ENCODE assay signal across 27 cellular contexts in genomic region chr10:106132956-106133355, GRCh38.
"Had no signal": no experiment of that assay in that cellular context is flagged by ENCODE, and none has a peak within 500 bp of the region (broad histone marks: within the 10 kb centered on the region; RNA-seq: fewer than 3 reads in every experiment).

No MANE protein-coding gene starts in this region.

- DNase-seq: stimulated activated CD4-positive, alpha-beta T cell treated with anti-CD3 and anti-CD28 coated beads, Interleukin-2, amount 100 ng/mL, for 48 hours; stimulated activated CD4-positive, alpha-beta T cell treated with anti-CD3 and anti-CD28 coated beads, Interleukin-4, amount 100 ng/mL, for 1 hour; stimulated activated CD4-positive, alpha-beta T cell treated with anti-CD3 and anti-CD28 coated beads, Interleukin-4, amount 100 ng/mL, for 24 hours; stimulated activated CD8-positive, alpha-beta memory T cell treated with anti-CD3 and anti-CD28 coated beads, Interleukin-4, amount 100 ng/mL, for 48 hours; stimulated activated naive B cell treated with anti-CD40 and anti-IgM and Interleukin-4, amounts not matched to agents 10 μg/mL and 1 μg/mL and 100 μg/mL, for 72 hours; stimulated activated naive CD4-positive, alpha-beta T cell; stimulated activated naive CD4-positive, alpha-beta T cell treated with Interleukin-2 at 50 U/mL for 16 hours; stimulated activated naive CD8-positive, alpha-beta T cell treated with anti-CD3 and anti-CD28 coated beads, Interleukin-15, amount 100 ng/mL, for 72 hours; stimulated activated naive CD8-positive, alpha-beta T cell treated with anti-CD3 and anti-CD28 coated beads, Interleukin-15, Interleukin-2, amounts not matched to agents 100 U/mL and 50 U/mL, for 24 hours; stomach; substantia nigra; testis; thyroid gland; tibial artery; transverse colon; trophoblast cell; upper lobe of left lung; upper lobe of right lung; uterus had no signal

- H3K27ac Mint-ChIP-seq: stimulated activated effector memory CD8-positive, alpha-beta T cell treated with anti-CD3 and anti-CD28 coated beads, Interleukin-12 subunit alpha, Interleukin-12 subunit beta, amount 100 ng/mL, for 72 hours; stimulated activated memory B cell treated with anti-CD40 and anti-IgM and Interleukin-4, amounts not matched to agents 10 μg/mL and 1 μg/mL and 100 μg/mL, for 72 hours; stimulated activated naive B cell treated with anti-CD40 and anti-IgM and Interleukin-4, amounts not matched to agents 10 μg/mL and 1 μg/mL and 100 μg/mL, for 72 hours; stimulated activated naive CD8-positive, alpha-beta T cell treated with anti-CD3 and anti-CD28 coated beads, Interleukin-15, amount 100 ng/mL, for 72 hours; stimulated activated naive CD8-positive, alpha-beta T cell treated with anti-CD3 and anti-CD28 coated beads, Interleukin-15, Interleukin-2, amounts not matched to agents 100 ng/mL and 50 ng/mL, for 24 hours; type B pancreatic cell had no signal

- H3K9me3 Mint-ChIP-seq: stimulated activated naive B cell treated with anti-CD40 and anti-IgM and Interleukin-4, amounts not matched to agents 10 μg/mL and 1 μg/mL and 100 μg/mL, for 72 hours; type B pancreatic cell had no signal

- H3K4me1 ChIP-seq: stomach, suprapubic skin, testis, thyroid gland, tibial artery, tibial nerve, transverse colon, upper lobe of left lung, upper lobe of right lung, uterus, vagina had no signal

- H3K27me3 ChIP-seq: stomach, suprapubic skin, testis, thyroid gland, tibial artery, tibial nerve, transverse colon, upper lobe of left lung, upper lobe of right lung, uterus, vagina had no signal

- H3K36me3 ChIP-seq: stomach, suprapubic skin, thoracic aorta, thyroid gland, tibial artery, tibial nerve, transverse colon, upper lobe of left lung, upper lobe of right lung, uterus, vagina had no signal

- ATAC-seq: stimulated activated effector memory CD8-positive, alpha-beta T cell treated with anti-CD3 and anti-CD28 coated beads, Interleukin-12 subunit alpha, Interleukin-12 subunit beta, amount 100 ng/mL, for 72 hours; stimulated activated memory B cell treated with anti-CD40 and anti-IgM and Interleukin-4, amounts not matched to agents 10 μg/mL and 1 μg/mL and 100 μg/mL, for 72 hours; stimulated activated naive B cell treated with anti-CD40 and anti-IgM and Interleukin-4, amounts not matched to agents 10 μg/mL and 1 μg/mL and 100 μg/mL, for 72 hours; stimulated activated naive CD8-positive, alpha-beta T cell treated with anti-CD3 and anti-CD28 coated beads, Interleukin-15, amount 100 ng/mL, for 72 hours; stimulated activated naive CD8-positive, alpha-beta T cell treated with anti-CD3 and anti-CD28 coated beads, Interleukin-15, Interleukin-2, amounts not matched to agents 100 U/mL and 50 U/mL, for 24 hours; upper lobe of right lung had no signal

- H3K4me3 ChIP-seq: stomach, suprapubic skin, testis, thoracic aorta, thyroid gland, tibial artery, tibial nerve, transverse colon, upper lobe of left lung, upper lobe of right lung, uterus, vagina had no signal

- H3K4me3 Mint-ChIP-seq: stimulated activated effector memory CD8-positive, alpha-beta T cell treated with anti-CD3 and anti-CD28 coated beads, Interleukin-12 subunit alpha, Interleukin-12 subunit beta, amount 100 ng/mL, for 72 hours; stimulated activated memory B cell treated with anti-CD40 and anti-IgM and Interleukin-4, amounts not matched to agents 10 μg/mL and 1 μg/mL and 100 μg/mL, for 72 hours; stimulated activated naive B cell treated with anti-CD40 and anti-IgM and Interleukin-4, amounts not matched to agents 10 μg/mL and 1 μg/mL and 100 μg/mL, for 72 hours; stimulated activated naive CD8-positive, alpha-beta T cell treated with anti-CD3 and anti-CD28 coated beads, Interleukin-15, amount 100 ng/mL, for 72 hours; stimulated activated naive CD8-positive, alpha-beta T cell treated with anti-CD3 and anti-CD28 coated beads, Interleukin-15, Interleukin-2, amounts not matched to agents 100 ng/mL and 50 ng/mL, for 24 hours; type B pancreatic cell had no signal

- H3K4me1 Mint-ChIP-seq: stimulated activated effector memory CD8-positive, alpha-beta T cell treated with anti-CD3 and anti-CD28 coated beads, Interleukin-12 subunit alpha, Interleukin-12 subunit beta, amount 100 ng/mL, for 72 hours; stimulated activated memory B cell treated with anti-CD40 and anti-IgM and Interleukin-4, amounts not matched to agents 10 μg/mL and 1 μg/mL and 100 μg/mL, for 72 hours; stimulated activated naive B cell treated with anti-CD40 and anti-IgM and Interleukin-4, amounts not matched to agents 10 μg/mL and 1 μg/mL and 100 μg/mL, for 72 hours; stimulated activated naive CD8-positive, alpha-beta T cell treated with anti-CD3 and anti-CD28 coated beads, Interleukin-15, amount 100 ng/mL, for 72 hours had no signal

- H3K27me3 Mint-ChIP-seq: stimulated activated memory B cell treated with anti-CD40 and anti-IgM and Interleukin-4, amounts not matched to agents 10 μg/mL and 1 μg/mL and 100 μg/mL, for 72 hours; stimulated activated naive B cell treated with anti-CD40 and anti-IgM and Interleukin-4, amounts not matched to agents 10 μg/mL and 1 μg/mL and 100 μg/mL, for 72 hours; stimulated activated naive CD8-positive, alpha-beta T cell treated with anti-CD3 and anti-CD28 coated beads, Interleukin-15, amount 100 ng/mL, for 72 hours; stimulated activated naive CD8-positive, alpha-beta T cell treated with anti-CD3 and anti-CD28 coated beads, Interleukin-15, Interleukin-2, amounts not matched to agents 100 ng/mL and 50 ng/mL, for 24 hours; type B pancreatic cell had no signal

- H3K9me3 ChIP-seq: stomach, suprapubic skin, testis, thoracic aorta, thyroid gland, tibial artery, tibial nerve, transverse colon, upper lobe of left lung, upper lobe of right lung, uterus, vagina had no signal

- H3K27ac ChIP-seq: stomach, suprapubic skin, testis, thoracic aorta, thyroid gland, tibial artery, tibial nerve, transverse colon, upper lobe of left lung, upper lobe of right lung, uterus, vagina had no signal

- H3K36me3 Mint-ChIP-seq: stimulated activated effector memory CD8-positive, alpha-beta T cell treated with anti-CD3 and anti-CD28 coated beads, Interleukin-12 subunit alpha, Interleukin-12 subunit beta, amount 100 ng/mL, for 72 hours; stimulated activated memory B cell treated with anti-CD40 and anti-IgM and Interleukin-4, amounts not matched to agents 10 μg/mL and 1 μg/mL and 100 μg/mL, for 72 hours; stimulated activated naive B cell treated with anti-CD40 and anti-IgM and Interleukin-4, amounts not matched to agents 10 μg/mL and 1 μg/mL and 100 μg/mL, for 72 hours; type B pancreatic cell had no signal
